6 cellular contexts compared by ENCODE assay signal in the genomic region with DNA sequence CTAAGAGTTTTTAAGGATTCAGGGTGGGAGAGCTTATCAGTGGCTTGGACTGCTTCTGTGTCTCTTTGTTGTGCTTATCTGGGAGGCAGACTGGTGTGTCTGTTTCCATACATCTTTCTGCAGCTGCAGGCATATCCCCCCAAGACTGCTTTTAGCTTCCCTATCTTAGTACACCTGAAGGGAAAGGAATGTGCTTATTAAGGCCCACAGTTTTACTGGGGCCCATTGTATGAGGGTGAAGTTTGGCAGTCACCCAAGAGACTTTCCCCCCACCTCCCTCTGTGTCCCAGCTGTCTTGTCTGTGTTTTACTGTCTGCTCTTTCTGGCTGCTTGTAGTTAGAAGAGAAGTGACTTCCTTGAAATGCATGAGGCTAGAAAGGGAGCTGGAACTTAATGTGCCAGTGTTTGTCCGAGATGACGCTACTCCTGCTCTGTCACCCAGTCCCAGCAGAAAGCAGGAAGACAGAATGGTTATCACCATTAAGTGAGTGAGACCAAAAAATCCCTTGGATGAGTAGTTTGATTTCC. TPM values are rescaled to one million over a fixed set of nuclear protein-coding genes. Genes with fewer than 3 reads are reported as not detected.
DNase-seq lines count a peak whose midpoint lies in the region; ATAC-seq, FAIRE-seq and TF ChIP-seq lines count a peak whose summit lies in the region.
"Not testable (repeated sequence)": the region's sequence is repeated elsewhere in the genome, so short reads cannot be mapped to it uniquely, and the experiment has no call there.

No MANE protein-coding gene starts in this region.

- not testable (repeated sequence) for H2AFZ ChIP-seq in KMS-11 (ENCODE audit: low read depth); HepG2 (ENCODE audit: low read length); parathyroid adenoma

- not testable (repeated sequence) for H3K9me3 ChIP-seq in HepG2 (ENCODE audit: low read length); parathyroid adenoma (ENCODE audit: control insufficient read depth, low read length)

- not testable (repeated sequence) for ATAC-seq in HepG2

- POLR2A ChIA-PET in activated CD4-positive, alpha-beta T cell treated with anti-CD3 and anti-CD28 coated beads, Interleukin-2, amount 10 ng/mL, durations not matched to agents 7 days and 5 days (lab: Charles Lee): not testable (repeated sequence)
- POLR2A ChIA-PET in MCF 10A (lab: Yijun Ruan, JAX) (interaction anchor here (0.6 to 9.1 kb wide), 3 partner anchors 21 to 286 kb away, joined by 3 to 294 read pairs (median 6); a partner anchor contains a TSS), HepG2 (lab: Yijun Ruan, JAX) (interaction anchor here (3.3 kb wide), 1 partner anchor 57 kb away, joined by 21 read pairs; a partner anchor contains a TSS)

- H3K27ac Mint-ChIP-seq in activated CD4-positive, alpha-beta T cell treated with anti-CD3 and anti-CD28 coated beads, Interleukin-2, amount 10 ng/mL, durations not matched to agents 7 days and 5 days: peak overlapping the region; percentile 16
- H3K27ac Mint-ChIP-seq in MCF 10A (ENCODE audit: low read depth, unreplicated experiment): peak overlapping the region; percentile 62

- peak; percentile 63 for DNase-seq in RPMI8226
- DNase-seq in activated CD4-positive, alpha-beta T cell treated with anti-CD3 and anti-CD28 coated beads, Interleukin-2, amount 10 ng/mL, durations not matched to agents 7 days and 5 days; MCF 10A (ENCODE audit: unreplicated experiment); HepG2 (ENCODE audit: low spot score): not testable (repeated sequence)

- 92% methylated on average over 2 of the region's 2 CpGs for WGBS in HepG2 (ENCODE audit: low lambda C conversion rate)

- not testable (repeated sequence) for H3K4me3 Mint-ChIP-seq in activated CD4-positive, alpha-beta T cell treated with anti-CD3 and anti-CD28 coated beads, Interleukin-2, amount 10 ng/mL, durations not matched to agents 7 days and 5 days; MCF 10A (ENCODE audit: unreplicated experiment)

- H3K27me3 Mint-ChIP-seq in activated CD4-positive, alpha-beta T cell treated with anti-CD3 and anti-CD28 coated beads, Interleukin-2, amount 10 ng/mL, durations not matched to agents 7 days and 5 days; MCF 10A (ENCODE audit: insufficient read depth, unreplicated experiment): not testable (repeated sequence)

- TF ChIP-seq POLR2A in HepG2 (IDR thresholded peaks at IDR 0.05; ENCODE audit: insufficient read depth in 1 of 2, low read depth in 2 of 2, low read length in 2 of 2): not testable (repeated sequence)

- not testable (repeated sequence) for H3K9ac ChIP-seq in KMS-11; HepG2 (ENCODE audit: insufficient read depth, low read depth, low read length); parathyroid adenoma

- not testable (repeated sequence) for H3K9me3 Mint-ChIP-seq in activated CD4-positive, alpha-beta T cell treated with anti-CD3 and anti-CD28 coated beads, Interleukin-2, amount 10 ng/mL, durations not matched to agents 7 days and 5 days; MCF 10A (ENCODE audit: unreplicated experiment)

- not testable (repeated sequence) for TF ChIP-seq RAD21 in HepG2 (CRISPR knock-in tag; IDR thresholded peaks at IDR 0.05)

- H3K36me3 Mint-ChIP-seq in activated CD4-positive, alpha-beta T cell treated with anti-CD3 and anti-CD28 coated beads, Interleukin-2, amount 10 ng/mL, durations not matched to agents 7 days and 5 days (ENCODE audit: low read depth): peaks cover 21% of the 10 kb centered on the region
- H3K36me3 Mint-ChIP-seq in MCF 10A (ENCODE audit: insufficient read depth, unreplicated experiment): peaks cover 42% of the 10 kb centered on the region

- FAIRE-seq in HepG2 (lab: Jason Lieb, UNC): not testable (repeated sequence)

- H3K4me2 ChIP-seq in KMS-11: peak overlapping the region; percentile 89
- not testable (repeated sequence) for H3K4me2 ChIP-seq in HepG2 (ENCODE audit: low read depth, low read length); parathyroid adenoma (ENCODE audit: low read length)

- H3K27ac ChIP-seq in KMS-11 (peak overlapping the region; percentile 89), parathyroid adenoma (peak overlapping the region; percentile 84)
- H3K27ac ChIP-seq in HepG2 (ENCODE audit: extremely low read length, insufficient read depth, low read length): not testable (repeated sequence)

- intact Hi-C loops in MCF 10A (cut with micrococcal nuclease); HepG2 (cut with micrococcal nuclease; ENCODE audit: unreplicated experiment): not testable (repeated sequence)

- H4K20me1 ChIP-seq in KMS-11 (ENCODE audit: insufficient read depth); HepG2 (ENCODE audit: insufficient read depth, low read length): not testable (repeated sequence)

- peaks cover 41% of the 10 kb centered on the region for H3K4me1 Mint-ChIP-seq in activated CD4-positive, alpha-beta T cell treated with anti-CD3 and anti-CD28 coated beads, Interleukin-2, amount 10 ng/mL, durations not matched to agents 7 days and 5 days
- H3K4me1 Mint-ChIP-seq in MCF 10A (ENCODE audit: insufficient read depth, unreplicated experiment): peaks cover 18% of the 10 kb centered on the region

- not testable (repeated sequence) for H3K4me3 ChIP-seq in KMS-11 (IDR thresholded peaks at IDR 0.05; ENCODE audit: insufficient read depth, low read depth, low read length); HepG2 (replicated peaks in 1 of 3; ENCODE audit: insufficient read depth in 1 of 3, low read depth in 2 of 3, low read length in 3 of 3); parathyroid adenoma (ENCODE audit: low read depth, low read length)

- BruUV-seq in MCF 10A (replicated peaks; lab: Mats Ljungman, UMichigan); HepG2 (replicated peaks; lab: Mats Ljungman, UMichigan): not testable (repeated sequence)

- TF ChIP-seq CTCF in KMS-11 (conservative IDR thresholded peaks at IDR 0.05; ENCODE audit: low read depth, low read length); MCF 10A (IDR thresholded peaks at IDR 0.05; ENCODE audit: unreplicated experiment); HepG2 (CRISPR knock-in tag; IDR thresholded peaks at IDR 0.05); parathyroid adenoma (IDR thresholded peaks at IDR 0.05): not testable (repeated sequence)

- in situ Hi-C loops in HepG2 (cut with HindIII; ENCODE audit: extremely low pct_ligation_motif_present, low pct_unique_long_range_greater_than_20kb): not testable (repeated sequence)

- TF ChIP-seq EP300 in HepG2 (IDR thresholded peaks at IDR 0.05; ENCODE audit: low read depth in 2 of 2, low read length in 2 of 2); HepG2 (CRISPR knock-in tag; IDR thresholded peaks at IDR 0.05; ENCODE audit: borderline replicate concordance): not testable (repeated sequence)

- H3K4me1 ChIP-seq in KMS-11 (ENCODE audit: low read depth, poor library complexity, severe bottlenecking) (peaks cover 64% of the 10 kb centered on the region), HepG2 (ENCODE audit: insufficient read depth, low read length) (peaks cover 66% of the 10 kb centered on the region), parathyroid adenoma (peaks cover 51% of the 10 kb centered on the region)

- peaks cover 39% of the 10 kb centered on the region for H3K79me2 ChIP-seq in KMS-11 (ENCODE audit: insufficient read depth, low read depth)
- peaks cover 40% of the 10 kb centered on the region for H3K79me2 ChIP-seq in HepG2 (ENCODE audit: insufficient read depth, low read length)
- peaks cover 11% of the 10 kb centered on the region for H3K79me2 ChIP-seq in parathyroid adenoma

- H3K36me3 ChIP-seq in KMS-11 (ENCODE audit: insufficient read depth); parathyroid adenoma (ENCODE audit: control insufficient read depth, insufficient read depth, low read length): not testable (repeated sequence)
- H3K36me3 ChIP-seq in HepG2 (replicated peaks in 1 of 2; ENCODE audit: control insufficient read depth in 1 of 2, insufficient read depth in 2 of 2, low read length in 2 of 2): peaks cover 4 to 15% of the 10 kb centered on the region in 2 experiments

- CTCF ChIA-PET in activated CD4-positive, alpha-beta T cell treated with anti-CD3 and anti-CD28 coated beads, Interleukin-2, amount 10 ng/mL, durations not matched to agents 7 days and 5 days (lab: Charles Lee): interaction anchor here (1.2 to 1.6 kb wide), 2 partner anchors 13 to 57 kb away, joined by 3 read pairs; a partner anchor contains a TSS
- CTCF ChIA-PET in MCF 10A (lab: Yijun Ruan, JAX): interaction anchor here (0.7 to 8.7 kb wide), 2 partner anchors 224 to 319 kb away, joined by 3 to 80 read pairs; no protein-coding TSS in a partner anchor
- CTCF ChIA-PET in HepG2 (lab: Yijun Ruan, JAX; ENCODE audit: low intra/inter-chr PET ratio, low total read pairs): not testable (repeated sequence)

- H3K27me3 ChIP-seq in KMS-11 (ENCODE audit: insufficient read depth, low read depth); HepG2 (ENCODE audit: control insufficient read depth in 1 of 2, insufficient read depth in 2 of 2, low read length in 2 of 2); parathyroid adenoma (ENCODE audit: control insufficient read depth, insufficient read depth, low read length): not testable (repeated sequence)

RNA-seq across cellular contexts. Expression of a gene that starts 3.7 kb away (rescaled TPM):
- 10 to 100 TPM; 12.7 to 13.2 TPM for total RNA-seq in activated CD4-positive, alpha-beta T cell treated with anti-CD3 and anti-CD28 coated beads, Interleukin-2, amount 10 ng/mL, durations not matched to agents 7 days and 5 days
- total RNA-seq in MCF 10A (2022) (31.6 and 35.0 TPM in 2 replicates), HepG2 (2016; rRNA removed; fragmentation: Illumina TruSeq; extraction: Trizol) (24.1 and 32.0 TPM in 2 replicates)
- total RNA-seq in HepG2 (2016; cell fraction: cytosol; rRNA removed; fragmentation: Illumina TruSeq; extraction: Trizol; ENCODE audit: low read depth): 11.2 and 11.5 TPM in 2 replicates
- 26.4 and 35.5 TPM in 2 replicates for total RNA-seq in HepG2 (2016; cell fraction: insoluble cytoplasmic fraction; rRNA removed; fragmentation: Illumina TruSeq; extraction: Trizol)
- total RNA-seq in HepG2 (2016; cell fraction: membrane; rRNA removed; fragmentation: Illumina TruSeq; extraction: Trizol): 22.7 TPM in 2 replicates
- total RNA-seq in HepG2 (2016; cell fraction: nucleus; rRNA removed; fragmentation: Illumina TruSeq; extraction: Trizol): 7.9 and 10.8 TPM in 2 replicates
- polyA plus RNA-seq in HepG2 (2011; rRNA removed): 13.3 and 15.8 TPM in 2 replicates
- polyA plus RNA-seq in HepG2 (2011; cell fraction: cytosol; rRNA removed): 12.6 and 17.4 TPM in 2 replicates
- 4.0 and 4.7 TPM in 2 replicates for polyA plus RNA-seq in HepG2 (2011; cell fraction: nucleus; rRNA removed)
- polyA plus RNA-seq in HepG2 (2012): 17.8 and 18.8 TPM in 2 replicates
- polyA plus RNA-seq in HepG2 (2016; cell fraction: cytosol; fragmentation: Illumina TruSeq; extraction: Trizol; ENCODE audit: low read depth): 9.9 and 12.4 TPM in 2 replicates
- polyA plus RNA-seq in HepG2 (2016; cell fraction: insoluble cytoplasmic fraction; fragmentation: Illumina TruSeq; extraction: Trizol; ENCODE audit: low read depth): 30.7 and 33.5 TPM in 2 replicates
- 19.0 and 19.4 TPM in 2 replicates for polyA plus RNA-seq in HepG2 (2016; cell fraction: membrane; fragmentation: Illumina TruSeq; extraction: Trizol; ENCODE audit: low read depth)
- 14.4 and 14.5 TPM in 2 replicates for polyA plus RNA-seq in HepG2 (2016; cell fraction: nucleus; fragmentation: Illumina TruSeq; extraction: Trizol; ENCODE audit: insufficient read depth, low read depth)
- polyA minus RNA-seq in HepG2 (2011; rRNA and poly(A)+ RNA removed; ENCODE audit: low replicate concordance): 7.0 and 13.0 TPM in 2 replicates
- 7.3 and 8.8 TPM in 2 replicates for polyA minus RNA-seq in HepG2 (2011; cell fraction: cytosol; rRNA and poly(A)+ RNA removed)
- polyA minus RNA-seq in HepG2 (2011; cell fraction: nucleus; rRNA and poly(A)+ RNA removed): 3.0 and 5.8 TPM in 2 replicates

RNA-seq across cellular contexts. Expression of a gene that starts 3.9 kb away (rescaled TPM):
- total RNA-seq in activated CD4-positive, alpha-beta T cell treated with anti-CD3 and anti-CD28 coated beads, Interleukin-2, amount 10 ng/mL, durations not matched to agents 7 days and 5 days: 10 to 100 TPM; 40.4 to 42.0 TPM
- total RNA-seq in MCF 10A (2022) (120 and 124 TPM in 2 replicates), HepG2 (2016; rRNA removed; fragmentation: Illumina TruSeq; extraction: Trizol) (25.9 and 50.5 TPM in 2 replicates)
- 3.9 and 4.2 TPM in 2 replicates for total RNA-seq in HepG2 (2016; cell fraction: cytosol; rRNA removed; fragmentation: Illumina TruSeq; extraction: Trizol; ENCODE audit: low read depth)
- 26.3 and 51.3 TPM in 2 replicates for total RNA-seq in HepG2 (2016; cell fraction: insoluble cytoplasmic fraction; rRNA removed; fragmentation: Illumina TruSeq; extraction: Trizol)
- 14.0 TPM in 2 replicates for total RNA-seq in HepG2 (2016; cell fraction: membrane; rRNA removed; fragmentation: Illumina TruSeq; extraction: Trizol)
- 52.0 and 59.4 TPM in 2 replicates for total RNA-seq in HepG2 (2016; cell fraction: nucleus; rRNA removed; fragmentation: Illumina TruSeq; extraction: Trizol)
- 48.9 and 57.4 TPM in 2 replicates for polyA plus RNA-seq in HepG2 (2011; rRNA removed)
- polyA plus RNA-seq in HepG2 (2011; cell fraction: cytosol; rRNA removed): 50.3 and 50.5 TPM in 2 replicates
- 72.5 and 76.8 TPM in 2 replicates for polyA plus RNA-seq in HepG2 (2011; cell fraction: nucleus; rRNA removed)
- polyA plus RNA-seq in HepG2 (2012): 33.1 and 37.6 TPM in 2 replicates
- 3.5 and 3.6 TPM in 2 replicates for polyA plus RNA-seq in HepG2 (2016; cell fraction: cytosol; fragmentation: Illumina TruSeq; extraction: Trizol; ENCODE audit: low read depth)
- 24.2 and 24.5 TPM in 2 replicates for polyA plus RNA-seq in HepG2 (2016; cell fraction: insoluble cytoplasmic fraction; fragmentation: Illumina TruSeq; extraction: Trizol; ENCODE audit: low read depth)
- polyA plus RNA-seq in HepG2 (2016; cell fraction: membrane; fragmentation: Illumina TruSeq; extraction: Trizol; ENCODE audit: low read depth): 8.3 and 8.4 TPM in 2 replicates
- 80.8 and 88.2 TPM in 2 replicates for polyA plus RNA-seq in HepG2 (2016; cell fraction: nucleus; fragmentation: Illumina TruSeq; extraction: Trizol; ENCODE audit: insufficient read depth, low read depth)
- polyA minus RNA-seq in HepG2 (2011; rRNA and poly(A)+ RNA removed; ENCODE audit: low replicate concordance): 77.4 and 114 TPM in 2 replicates
- polyA minus RNA-seq in HepG2 (2011; cell fraction: cytosol; rRNA and poly(A)+ RNA removed): 30.1 and 30.2 TPM in 2 replicates
- 31.3 and 32.3 TPM in 2 replicates for polyA minus RNA-seq in HepG2 (2011; cell fraction: nucleus; rRNA and poly(A)+ RNA removed)

RNA-seq across cellular contexts. Expression of a gene that starts 57.4 kb away (rescaled TPM):
- total RNA-seq in activated CD4-positive, alpha-beta T cell treated with anti-CD3 and anti-CD28 coated beads, Interleukin-2, amount 10 ng/mL, durations not matched to agents 7 days and 5 days: 10 to 100 TPM; 41.1 to 43.0 TPM
- 73.3 and 83.6 TPM in 2 replicates for total RNA-seq in MCF 10A (2022)
- 19.2 and 24.1 TPM in 2 replicates for total RNA-seq in HepG2 (2016; rRNA removed; fragmentation: Illumina TruSeq; extraction: Trizol)
- 3.7 and 5.6 TPM in 2 replicates for total RNA-seq in HepG2 (2016; cell fraction: cytosol; rRNA removed; fragmentation: Illumina TruSeq; extraction: Trizol; ENCODE audit: low read depth)
- total RNA-seq in HepG2 (2016; cell fraction: insoluble cytoplasmic fraction; rRNA removed; fragmentation: Illumina TruSeq; extraction: Trizol): 17.3 and 22.5 TPM in 2 replicates
- 5.4 and 7.1 TPM in 2 replicates for total RNA-seq in HepG2 (2016; cell fraction: membrane; rRNA removed; fragmentation: Illumina TruSeq; extraction: Trizol)
- total RNA-seq in HepG2 (2016; cell fraction: nucleus; rRNA removed; fragmentation: Illumina TruSeq; extraction: Trizol): 29.8 and 32.0 TPM in 2 replicates
- 9.4 and 13.5 TPM in 2 replicates for polyA plus RNA-seq in HepG2 (2011; rRNA removed)
- polyA plus RNA-seq in HepG2 (2011; cell fraction: cytosol; rRNA removed): 5.6 and 7.4 TPM in 2 replicates
- 40.8 and 46.3 TPM in 2 replicates for polyA plus RNA-seq in HepG2 (2011; cell fraction: nucleus; rRNA removed)
- 20.6 and 22.0 TPM in 2 replicates for polyA plus RNA-seq in HepG2 (2012)
- 0.59 and 0.94 TPM in 2 replicates for polyA plus RNA-seq in HepG2 (2016; cell fraction: cytosol; fragmentation: Illumina TruSeq; extraction: Trizol; ENCODE audit: low read depth)
- polyA plus RNA-seq in HepG2 (2016; cell fraction: insoluble cytoplasmic fraction; fragmentation: Illumina TruSeq; extraction: Trizol; ENCODE audit: low read depth): 13.8 and 16.6 TPM in 2 replicates
- polyA plus RNA-seq in HepG2 (2016; cell fraction: membrane; fragmentation: Illumina TruSeq; extraction: Trizol; ENCODE audit: low read depth): 1.5 and 1.9 TPM in 2 replicates
- polyA plus RNA-seq in HepG2 (2016; cell fraction: nucleus; fragmentation: Illumina TruSeq; extraction: Trizol; ENCODE audit: insufficient read depth, low read depth): 38.7 and 40.3 TPM in 2 replicates
- 12.4 and 15.1 TPM in 2 replicates for polyA minus RNA-seq in HepG2 (2011; rRNA and poly(A)+ RNA removed; ENCODE audit: low replicate concordance)
- 7.6 and 8.9 TPM in 2 replicates for polyA minus RNA-seq in HepG2 (2011; cell fraction: cytosol; rRNA and poly(A)+ RNA removed)
- 38.9 and 54.2 TPM in 2 replicates for polyA minus RNA-seq in HepG2 (2011; cell fraction: nucleus; rRNA and poly(A)+ RNA removed)

RNA-seq across cellular contexts. Expression of a gene that starts 57.6 kb away (rescaled TPM):
- 10 to 100 TPM; 16.1 to 18.6 TPM for total RNA-seq in activated CD4-positive, alpha-beta T cell treated with anti-CD3 and anti-CD28 coated beads, Interleukin-2, amount 10 ng/mL, durations not matched to agents 7 days and 5 days
- total RNA-seq in MCF 10A (2022) (10.2 and 12.9 TPM in 2 replicates), HepG2 (2016; rRNA removed; fragmentation: Illumina TruSeq; extraction: Trizol) (19.4 and 28.7 TPM in 2 replicates)
- total RNA-seq in HepG2 (2016; cell fraction: cytosol; rRNA removed; fragmentation: Illumina TruSeq; extraction: Trizol; ENCODE audit: low read depth): 9.0 and 9.3 TPM in 2 replicates
- 20.1 and 30.7 TPM in 2 replicates for total RNA-seq in HepG2 (2016; cell fraction: insoluble cytoplasmic fraction; rRNA removed; fragmentation: Illumina TruSeq; extraction: Trizol)
- total RNA-seq in HepG2 (2016; cell fraction: membrane; rRNA removed; fragmentation: Illumina TruSeq; extraction: Trizol): 15.0 and 16.0 TPM in 2 replicates
- 8.0 and 8.6 TPM in 2 replicates for total RNA-seq in HepG2 (2016; cell fraction: nucleus; rRNA removed; fragmentation: Illumina TruSeq; extraction: Trizol)
- polyA plus RNA-seq in HepG2 (2011; rRNA removed): 2.8 and 5.1 TPM in 2 replicates
- polyA plus RNA-seq in HepG2 (2011; cell fraction: cytosol; rRNA removed): 1.7 and 2.5 TPM in 2 replicates
- 1.0 and 1.2 TPM in 2 replicates for polyA plus RNA-seq in HepG2 (2011; cell fraction: nucleus; rRNA removed)
- 6.7 and 14.3 TPM in 2 replicates for polyA plus RNA-seq in HepG2 (2012)
- polyA plus RNA-seq in HepG2 (2016; cell fraction: cytosol; fragmentation: Illumina TruSeq; extraction: Trizol; ENCODE audit: low read depth): 11.3 and 14.2 TPM in 2 replicates
- 33.0 and 38.8 TPM in 2 replicates for polyA plus RNA-seq in HepG2 (2016; cell fraction: insoluble cytoplasmic fraction; fragmentation: Illumina TruSeq; extraction: Trizol; ENCODE audit: low read depth)
- polyA plus RNA-seq in HepG2 (2016; cell fraction: membrane; fragmentation: Illumina TruSeq; extraction: Trizol; ENCODE audit: low read depth): 15.2 and 17.8 TPM in 2 replicates
- polyA plus RNA-seq in HepG2 (2016; cell fraction: nucleus; fragmentation: Illumina TruSeq; extraction: Trizol; ENCODE audit: insufficient read depth, low read depth): 12.2 and 14.0 TPM in 2 replicates
- 1.8 and 3.7 TPM in 2 replicates for polyA minus RNA-seq in HepG2 (2011; rRNA and poly(A)+ RNA removed; ENCODE audit: low replicate concordance)
- 1.1 and 1.2 TPM in 2 replicates for polyA minus RNA-seq in HepG2 (2011; cell fraction: cytosol; rRNA and poly(A)+ RNA removed)
- polyA minus RNA-seq in HepG2 (2011; cell fraction: nucleus; rRNA and poly(A)+ RNA removed): 6.7 and 7.2 TPM in 2 replicates
